In genomic region chr19:51546650-51547396, GRCh38 we compare ENCODE assay signal across 8 cellular contexts. TPM values are rescaled to one million over a fixed set of nuclear protein-coding genes. Genes with fewer than 3 reads are reported as not detected.
DNase-seq lines count a peak whose midpoint lies in the region; ATAC-seq, FAIRE-seq and TF ChIP-seq lines count a peak whose summit lies in the region.
"Had no signal": no experiment of that assay in that cellular context is flagged by ENCODE, and none has a peak within 500 bp of the region (broad histone marks: within the 10 kb centered on the region; RNA-seq: fewer than 3 reads in every experiment).

No MANE protein-coding gene starts in this region.

- H3K27me3 Mint-ChIP-seq in activated CD8-positive, alpha-beta T cell treated with anti-CD3 and anti-CD28 coated beads for 36 hours, result peaks cover 42% of the 10 kb centered on the region

- H3K27ac Mint-ChIP-seq in activated CD8-positive, alpha-beta T cell treated with anti-CD3 and anti-CD28 coated beads for 36 hours, result no peak overlapping the region

- ATAC-seq in activated CD8-positive, alpha-beta T cell treated with anti-CD3 and anti-CD28 coated beads for 36 hours, result peak; percentile 76
- no peak for ATAC-seq in HG03108 (IDR thresholded peaks at IDR 0.05; ENCODE audit: unreplicated experiment)

- DNase-seq in ELR (ENCODE audit: low read depth), result peak; percentile 60
- DNase-seq in Kasumi-1 (lab: John Stamatoyannopoulos, UW), result peak; percentile 95 to 98
- DNase-seq in activated CD8-positive, alpha-beta T cell treated with anti-CD3 and anti-CD28 coated beads for 36 hours, result peak; percentile 51
- peak; percentile 15 for DNase-seq in non-pigmented ciliary epithelial cell (ENCODE audit: low read depth)
- DNase-seq in D721Med (ENCODE audit: insufficient read length, low spot score), result no peak
- no peak for DNase-seq in midbrain (lab: John Stamatoyannopoulos, UW)

- intact Hi-C loops in activated CD8-positive, alpha-beta T cell treated with anti-CD3 and anti-CD28 coated beads for 36 hours (cut with micrococcal nuclease), result no loop called here

- no peak for FAIRE-seq in D721Med (lab: Jason Lieb, UNC)

- H3K9me3 Mint-ChIP-seq in activated CD8-positive, alpha-beta T cell treated with anti-CD3 and anti-CD28 coated beads for 36 hours, result no peaks in the 10 kb centered on the region

- POLR2A ChIA-PET in activated CD8-positive, alpha-beta T cell treated with anti-CD3 and anti-CD28 coated beads for 36 hours (lab: Charles Lee), result interaction anchor here (0.7 kb wide), 1 partner anchor 198 kb away, joined by 3 read pairs; no protein-coding TSS in a partner anchor

- CTCF ChIA-PET in activated CD8-positive, alpha-beta T cell treated with anti-CD3 and anti-CD28 coated beads for 36 hours (lab: Charles Lee), result interaction anchor here (1.4 to 2.7 kb wide), 2 partner anchors 31 to 74 kb away, joined by 3 to 8 read pairs; no protein-coding TSS in a partner anchor

- H3K4me1 Mint-ChIP-seq in activated CD8-positive, alpha-beta T cell treated with anti-CD3 and anti-CD28 coated beads for 36 hours (ENCODE audit: low read depth), result peaks cover 18% of the 10 kb centered on the region

- H3K4me3 Mint-ChIP-seq in activated CD8-positive, alpha-beta T cell treated with anti-CD3 and anti-CD28 coated beads for 36 hours, result no peak overlapping the region

- TF ChIP-seq CTCF in activated CD8-positive, alpha-beta T cell treated with anti-CD3 and anti-CD28 coated beads for 36 hours (IDR thresholded peaks at IDR 0.05), result no peak
- TF ChIP-seq CTCF in D721Med (IDR thresholded peaks at IDR 0.05; ENCODE audit: insufficient read depth, missing control alignments), result no peak

- no peaks in the 10 kb centered on the region for H3K36me3 Mint-ChIP-seq in activated CD8-positive, alpha-beta T cell treated with anti-CD3 and anti-CD28 coated beads for 36 hours (ENCODE audit: low read depth)

RNA-seq across cellular contexts. Expression of gene SIGLEC6, which starts 15.4 kb away (rescaled TPM):
- not detected for total RNA-seq in activated CD8-positive, alpha-beta T cell treated with anti-CD3 and anti-CD28 coated beads for 36 hours

RNA-seq across cellular contexts. Expression of gene ZNF175, which starts 24.3 kb away (rescaled TPM):
- 1 to 10 TPM; 6.6 to 8.0 TPM for total RNA-seq in activated CD8-positive, alpha-beta T cell treated with anti-CD3 and anti-CD28 coated beads for 36 hours

RNA-seq across cellular contexts. Expression of gene SIGLEC12, which starts 45.2 kb away (rescaled TPM):
- total RNA-seq in activated CD8-positive, alpha-beta T cell treated with anti-CD3 and anti-CD28 coated beads for 36 hours, result under 1 TPM; 0.34 to 0.43 TPM
- total RNA-seq: cardiac septum had no signal

Comparison
In these comparisons a context has a peak if more than half of its experiments do, and no peak if none do; other contexts are left out.
1. DNase-seq: peak in ELR (single experiment), Kasumi-1 (2 of 2), activated CD8-positive, alpha-beta T cell treated with anti-CD3 and anti-CD28 coated beads for 36 hours (single experiment) and non-pigmented ciliary epithelial cell (single experiment); none in D721Med (single experiment) and midbrain (single experiment).